In the genomic region with DNA sequence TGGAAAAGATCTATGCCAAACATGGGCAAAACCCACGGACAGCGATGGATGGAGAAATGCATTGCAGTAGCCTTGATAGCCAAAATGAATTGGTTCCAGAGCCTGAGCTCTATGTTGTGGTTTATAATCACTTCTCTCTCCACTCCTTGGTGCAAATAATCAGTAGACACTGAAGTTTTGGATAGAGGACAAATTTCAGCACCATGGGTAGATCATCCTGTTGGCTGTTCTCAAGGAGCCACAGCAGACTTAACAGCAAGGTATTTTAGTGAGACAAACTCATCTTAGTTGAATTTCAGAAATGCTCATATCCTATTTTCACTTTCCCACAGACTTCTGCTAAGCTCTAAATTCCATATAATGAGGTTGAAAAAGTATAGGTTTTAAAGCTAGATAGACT, we compare ENCODE assay signal across 23 cellular contexts.
DNase-seq lines count a peak whose midpoint lies in the region; ATAC-seq and TF ChIP-seq lines count a peak whose summit lies in the region.
"Had no signal": no experiment of that assay in that cellular context is flagged by ENCODE, and none has a peak within 500 bp of the region (broad histone marks: within the 10 kb centered on the region; RNA-seq: fewer than 3 reads in every experiment).

No MANE protein-coding gene starts in this region.

- TF ChIP-seq CTCF in SK-N-SH (IDR thresholded peaks at IDR 0.05) = no peak
- TF ChIP-seq CTCF in GM23338 (conservative IDR thresholded peaks at IDR 0.05; ENCODE audit: low read depth in 2 of 2) = no peak
- no peak for TF ChIP-seq CTCF in fibroblast of the aortic adventitia (IDR thresholded peaks at IDR 0.05; ENCODE audit: insufficient read depth, low read length)

- no peak for DNase-seq in SK-N-SH
- DNase-seq in GM23338 (ENCODE audit: low spot score) = peak; percentile 10
- DNase-seq in fibroblast of the aortic adventitia (ENCODE audit: low read depth) = peak; percentile 20
- no peak for DNase-seq in naive thymus-derived CD8-positive, alpha-beta T cell
- DNase-seq in globus pallidus (ENCODE audit: low spot score) = no peak
- DNase-seq in activated gamma-delta T cell treated with Interleukin-2 at 50 U/mL for 16 hours = no peak
- DNase-seq: 8988T; AML-193; C1 segment of cervical spinal cord; CD8-positive, alpha-beta T cell; H7; KG1; MV-4-11; NCI-H1694; NCI-H2081; NCI-H2171; NCI-H345; NCI-H524; NCI-H82; SW 1271 had no signal

- H3K4me3 ChIP-seq in SK-N-SH (ENCODE audit: low read depth in 2 of 2, low read length in 1 of 2) (no peak overlapping the region), GM23338 (no peak overlapping the region), fibroblast of the aortic adventitia (ENCODE audit: low read depth, low read length) (no peak overlapping the region)

- no peaks in the 10 kb centered on the region for H3K9me3 ChIP-seq in SK-N-SH

- TF ChIP-seq EP300 in SK-N-SH (IDR thresholded peaks at IDR 0.05; ENCODE audit: borderline replicate concordance in 1 of 2, low read depth in 1 of 2, low read length in 1 of 2) = no peak

- H4K20me1 ChIP-seq in SK-N-SH (ENCODE audit: insufficient read depth) (peaks cover 4% of the 10 kb centered on the region; the same call in 1 of the 2 replicates), GM23338 (replicated peaks; ENCODE audit: insufficient read depth) (no peaks in the 10 kb centered on the region)

- H3K4me1 ChIP-seq in SK-N-SH (ENCODE audit: control insufficient read depth in 1 of 2, insufficient read depth in 2 of 2, low read depth in 1 of 2, low read length in 1 of 2) = no peaks in the 10 kb centered on the region
- H3K4me1 ChIP-seq in GM23338 (ENCODE audit: insufficient read depth) = no peaks in the 10 kb centered on the region

- H2AFZ ChIP-seq in SK-N-SH (ENCODE audit: low read depth) (no peak overlapping the region), GM23338 (no peak overlapping the region)

- H3K9ac ChIP-seq in SK-N-SH = no peak overlapping the region

- H3K4me1 Mint-ChIP-seq in GM23338 = peaks cover 7% of the 10 kb centered on the region; the same call in 2 of the 3 replicates
- H3K4me1 Mint-ChIP-seq in naive thymus-derived CD8-positive, alpha-beta T cell = no peaks in the 10 kb centered on the region

- no peaks in the 10 kb centered on the region for H3K27me3 ChIP-seq in SK-N-SH (ENCODE audit: insufficient read depth)
- H3K27me3 ChIP-seq in GM23338 (ENCODE audit: insufficient read depth) = no peaks in the 10 kb centered on the region

- no peaks in the 10 kb centered on the region for H3K36me3 Mint-ChIP-seq in GM23338 (ENCODE audit: low read depth)
- no peaks in the 10 kb centered on the region for H3K36me3 Mint-ChIP-seq in naive thymus-derived CD8-positive, alpha-beta T cell
- H3K36me3 Mint-ChIP-seq: CD8-positive, alpha-beta T cell had no signal

- TF ChIP-seq RAD21 in SK-N-SH (IDR thresholded peaks at IDR 0.05; ENCODE audit: low read length) = no peak

- CTCF ChIA-PET in SK-N-SH (lab: Yijun Ruan, JAX) = no interaction called here

- H3K4me2 ChIP-seq in SK-N-SH (no peak overlapping the region), GM23338 (no peak overlapping the region)

- no peak overlapping the region for H3K27ac Mint-ChIP-seq in GM23338
- no peak overlapping the region for H3K27ac Mint-ChIP-seq in naive thymus-derived CD8-positive, alpha-beta T cell
- H3K27ac Mint-ChIP-seq: CD8-positive, alpha-beta T cell had no signal

- no peak overlapping the region for H3K27ac ChIP-seq in SK-N-SH (ENCODE audit: low read depth in 2 of 2, low read length in 1 of 2)
- no peak overlapping the region for H3K27ac ChIP-seq in GM23338 (ENCODE audit: low read depth)

- H3K9me3 Mint-ChIP-seq in GM23338 = no peaks in the 10 kb centered on the region
- peaks cover 0 to 2% (median 0%) of the 10 kb centered on the region in 9 donors for H3K9me3 Mint-ChIP-seq in naive thymus-derived CD8-positive, alpha-beta T cell
- H3K9me3 Mint-ChIP-seq: CD8-positive, alpha-beta T cell had no signal

- H3K36me3 ChIP-seq in SK-N-SH (replicated peaks in 1 of 2; ENCODE audit: control insufficient read depth in 1 of 2, insufficient read depth in 2 of 2, low read length in 1 of 2) (no peaks in the 10 kb centered on the region), GM23338 (ENCODE audit: insufficient read depth) (no peaks in the 10 kb centered on the region)

- ATAC-seq in SK-N-SH treated with all-trans-retinoic acid at 6 μM for 48 hours (no peak), GM23338 (no peak; the same call in 2 of the 3 replicates)
- ATAC-seq in naive thymus-derived CD8-positive, alpha-beta T cell = no peak
- ATAC-seq: CD8-positive, alpha-beta T cell; Right ventricle myocardium inferior had no signal

- H3F3A ChIP-seq in SK-N-SH (replicated peaks; ENCODE audit: insufficient read depth) (no peaks in the 10 kb centered on the region), GM23338 (replicated peaks; ENCODE audit: low read depth) (no peaks in the 10 kb centered on the region)

- WGBS in SK-N-SH (ENCODE audit: low lambda C conversion rate) = 58% methylated on average over 2 of the region's 2 CpGs

- no peaks in the 10 kb centered on the region for H3K27me3 Mint-ChIP-seq in GM23338 (ENCODE audit: insufficient read depth, low read depth, poor library complexity)
- H3K27me3 Mint-ChIP-seq in naive thymus-derived CD8-positive, alpha-beta T cell = peaks cover 7 to 43% (median 26%) of the 10 kb centered on the region in 5 donors

- H3K79me2 ChIP-seq in SK-N-SH (ENCODE audit: insufficient read depth) (no peaks in the 10 kb centered on the region), GM23338 (replicated peaks; ENCODE audit: insufficient read depth) (no peaks in the 10 kb centered on the region)

- H3K4me3 Mint-ChIP-seq in GM23338 = no peak overlapping the region
- H3K4me3 Mint-ChIP-seq in naive thymus-derived CD8-positive, alpha-beta T cell = no peak overlapping the region
- H3K4me3 Mint-ChIP-seq: CD8-positive, alpha-beta T cell had no signal

- POLR2A ChIA-PET in SK-N-SH (lab: Yijun Ruan, JAX) = no interaction called here
- POLR2A ChIA-PET in naive thymus-derived CD8-positive, alpha-beta T cell (lab: Charles Lee) = no interaction called here

- H3K9me2 ChIP-seq in SK-N-SH (no peaks in the 10 kb centered on the region), GM23338 (ENCODE audit: insufficient read depth) (no peaks in the 10 kb centered on the region)

TF ChIP-seq in SK-N-SH, 30 proteins besides CTCF, POLR2A, EP300 and RAD21 (continues in another document):
- TF ChIP-seq FOXJ3 (CRISPR knock-in tag; IDR thresholded peaks at IDR 0.05) = no peak

TF ChIP-seq in SK-N-SH treated with all-trans-retinoic acid at 6 μM for 48 hours, 23 proteins besides CTCF, POLR2A, EP300 and RAD21 (continues in another document):
- TF ChIP-seq BACH2 (CRISPR knock-in tag; IDR thresholded peaks at IDR 0.05; ENCODE audit: borderline replicate concordance) (no peak), ZFP30 (CRISPR knock-in tag; IDR thresholded peaks at IDR 0.05) (no peak), CREB5 (CRISPR knock-in tag; IDR thresholded peaks at IDR 0.05; ENCODE audit: low read depth) (no peak), TOX (CRISPR knock-in tag; IDR thresholded peaks at IDR 0.05; ENCODE audit: borderline replicate concordance) (no peak), ISL1 (CRISPR knock-in tag; IDR thresholded peaks at IDR 0.05) (no peak)

TF ChIP-seq in GM23338, 12 proteins besides CTCF, POLR2A, EP300 and RAD21 (continues in another document):
- no peak for TF ChIP-seq EZH2 (IDR thresholded peaks at IDR 0.05; ENCODE audit: low read depth, unreplicated experiment)
- no peak for TF ChIP-seq ZNF331 (CRISPR knock-in tag; IDR thresholded peaks at IDR 0.05; ENCODE audit: low read depth)

TF ChIP-seq in PFSK-1, 5 proteins besides CTCF, POLR2A, EP300 and RAD21:
- peak; percentile 67 to 90 for TF ChIP-seq REST (IDR thresholded peaks at IDR 0.05; ENCODE audit: insufficient read depth in 1 of 2, low read depth in 2 of 2, low read length in 2 of 2)
- no peak for TF ChIP-seq SIN3A (IDR thresholded peaks at IDR 0.05; ENCODE audit: borderline replicate concordance, insufficient read depth, low read length)

Comparison
In these comparisons a context has a peak if more than half of its experiments do, and no peak if none do; other contexts are left out.
1. DNase-seq: peak in GM23338 (single experiment) and fibroblast of the aortic adventitia (single experiment); none in SK-N-SH (single experiment), naive thymus-derived CD8-positive, alpha-beta T cell (0 of 10), globus pallidus (single experiment) and activated gamma-delta T cell treated with Interleukin-2 at 50 U/mL for 16 hours (single experiment).